ENCODE assay signal across 8 cellular contexts in genomic region chr16:46607529-46607928, GRCh38. TPM values are rescaled to one million over a fixed set of nuclear protein-coding genes. Genes with fewer than 3 reads are reported as not detected.
A peak's percentile ranks its signal among the peaks of the same experiment; 100 is the strongest.
DNase-seq lines count a peak whose midpoint lies in the region; TF ChIP-seq lines count a peak whose summit lies in the region.

No MANE protein-coding gene starts in this region.

- WGBS in neuronal stem cell (ENCODE audit: extremely low coverage in 2 of 2, insufficient read length in 2 of 2, insufficient replicate concordance in 1 of 2), 2 donors: no CpG with 5 or more reads among the region's 1 CpG

- H3K14ac ChIP-seq in neuronal stem cell (ENCODE audit: low read length): no peak overlapping the region

- H3K9me3 ChIP-seq in adipocyte (ENCODE audit: control insufficient read depth, low read length) (no peaks in the 10 kb centered on the region), neuronal stem cell (replicated peaks in 1 of 2; ENCODE audit: control insufficient read depth in 2 of 2, insufficient read depth in 1 of 2, low read depth in 1 of 2, low read length in 2 of 2) (no peaks in the 10 kb centered on the region)

- peak; percentile 32 for DNase-seq in AG09309 (ENCODE audit: low read depth)
- DNase-seq in HFF-Myc (ENCODE audit: extremely low read depth, low read depth): no peak
- DNase-seq in adipocyte (ENCODE audit: low read depth): peak; percentile 85
- peak; percentile 58 for DNase-seq in kidney tubule cell (ENCODE audit: low spot score)
- no peak for DNase-seq in ecto neural progenitor cell (ENCODE audit: low spot score)
- no peak for DNase-seq in activated T-helper 1 cell treated with anti-CD3 and anti-CD28 coated beads, Interleukin-12 subunit alpha, Interleukin-12 subunit beta, Interleukin-2, Interleukin-4 antibody, amounts not matched to agents 30 ng/mL and 10 ng/mL and 1 ng/mL, durations not matched to agents 14 hours and 24 hours and 36 hours (ENCODE audit: low spot score)
- no peak for DNase-seq in central memory CD4-positive, alpha-beta T cell
- no peak for DNase-seq in neuronal stem cell (ENCODE audit: low spot score)

- H3K27me3 ChIP-seq in adipocyte (replicated peaks; ENCODE audit: control insufficient read depth, insufficient read depth, low read length) (no peaks in the 10 kb centered on the region), neuronal stem cell (ENCODE audit: control insufficient read depth in 3 of 3, insufficient read depth in 3 of 3, low read depth in 1 of 3, low read length in 3 of 3) (no peaks in the 10 kb centered on the region)

- no peaks in the 10 kb centered on the region for H3K4me1 Mint-ChIP-seq in activated T-helper 1 cell treated with anti-CD3 and anti-CD28 coated beads, Interleukin-12 subunit alpha, Interleukin-12 subunit beta, Interleukin-2, Interleukin-4 antibody, amounts not matched to agents 30 ng/mL and 10 ng/mL and 1 ng/mL, durations not matched to agents 14 hours and 24 hours and 36 hours (ENCODE audit: low read depth)

- TF ChIP-seq CTCF in AG09309 (IDR thresholded peaks at IDR 0.05; ENCODE audit: control insufficient read depth, insufficient read depth, low read depth, low read length, missing control alignments) (peak; percentile 38), HFF-Myc (IDR thresholded peaks at IDR 0.05; ENCODE audit: low read depth, low read length, missing control alignments) (peak; percentile 19)

- no peak overlapping the region for H3K23ac ChIP-seq in neuronal stem cell (ENCODE audit: low read depth, low read length, poor library complexity)

- H3K4ac ChIP-seq in neuronal stem cell (ENCODE audit: low read length): no peak overlapping the region

- no peak overlapping the region for H3K4me3 ChIP-seq in AG09309 (ENCODE audit: control insufficient read depth, low read depth, low read length)
- H3K4me3 ChIP-seq in HFF-Myc (replicated peaks; ENCODE audit: low read depth, low read length): no peak overlapping the region
- no peak overlapping the region for H3K4me3 ChIP-seq in adipocyte (ENCODE audit: low read length)
- no peak overlapping the region for H3K4me3 ChIP-seq in neuronal stem cell (ENCODE audit: low read length in 2 of 2)

- no peaks in the 10 kb centered on the region for H3K79me1 ChIP-seq in neuronal stem cell (ENCODE audit: low read depth, low read length)

- no peak overlapping the region for H3K4me2 ChIP-seq in neuronal stem cell (ENCODE audit: insufficient read depth, low read length, poor library complexity, severe bottlenecking)

- peaks cover 29% of the 10 kb centered on the region for H3K36me3 Mint-ChIP-seq in activated T-helper 1 cell treated with anti-CD3 and anti-CD28 coated beads, Interleukin-12 subunit alpha, Interleukin-12 subunit beta, Interleukin-2, Interleukin-4 antibody, amounts not matched to agents 30 ng/mL and 10 ng/mL and 1 ng/mL, durations not matched to agents 14 hours and 24 hours and 36 hours (ENCODE audit: low read depth)

- H3K27ac ChIP-seq in neuronal stem cell (replicated peaks; ENCODE audit: low read length): no peak overlapping the region

- no peak overlapping the region for H4K8ac ChIP-seq in neuronal stem cell (ENCODE audit: low read depth, low read length)

- no peak overlapping the region for H4K91ac ChIP-seq in neuronal stem cell (ENCODE audit: low read depth, low read length, poor library complexity)

- no peak overlapping the region for H2BK15ac ChIP-seq in neuronal stem cell (ENCODE audit: low read length)

- H3K9ac ChIP-seq in adipocyte (ENCODE audit: low read length): no peak overlapping the region
- no peak overlapping the region for H3K9ac ChIP-seq in neuronal stem cell (ENCODE audit: low read depth, low read length, poor library complexity)

- H3K4me1 ChIP-seq in adipocyte (ENCODE audit: control insufficient read depth, insufficient read depth, low read length) (peaks cover 2% of the 10 kb centered on the region), neuronal stem cell (ENCODE audit: control insufficient read depth in 2 of 2, insufficient read depth in 1 of 2, low read depth in 1 of 2, low read length in 2 of 2) (no peaks in the 10 kb centered on the region)

- intact Hi-C loops in activated T-helper 1 cell treated with anti-CD3 and anti-CD28 coated beads, Interleukin-12 subunit alpha, Interleukin-12 subunit beta, Interleukin-2, Interleukin-4 antibody, amounts not matched to agents 30 ng/mL and 10 ng/mL and 1 ng/mL, durations not matched to agents 14 hours and 24 hours and 36 hours (cut with micrococcal nuclease): loop anchor here (1.0 kb wide), 1 partner anchor 53 kb away; no protein-coding TSS in a partner anchor

- no peaks in the 10 kb centered on the region for H3K9me3 Mint-ChIP-seq in activated T-helper 1 cell treated with anti-CD3 and anti-CD28 coated beads, Interleukin-12 subunit alpha, Interleukin-12 subunit beta, Interleukin-2, Interleukin-4 antibody, amounts not matched to agents 30 ng/mL and 10 ng/mL and 1 ng/mL, durations not matched to agents 14 hours and 24 hours and 36 hours

- no peaks in the 10 kb centered on the region for H3K27me3 Mint-ChIP-seq in activated T-helper 1 cell treated with anti-CD3 and anti-CD28 coated beads, Interleukin-12 subunit alpha, Interleukin-12 subunit beta, Interleukin-2, Interleukin-4 antibody, amounts not matched to agents 30 ng/mL and 10 ng/mL and 1 ng/mL, durations not matched to agents 14 hours and 24 hours and 36 hours (ENCODE audit: insufficient read depth)

- no peak overlapping the region for H2BK120ac ChIP-seq in neuronal stem cell (ENCODE audit: low read depth, low read length)

- no peak overlapping the region for H2AFZ ChIP-seq in neuronal stem cell (ENCODE audit: low read length)

- no peak overlapping the region for H3K18ac ChIP-seq in neuronal stem cell (ENCODE audit: low read length)

- H3K36me3 ChIP-seq in adipocyte (ENCODE audit: control insufficient read depth, insufficient read depth, low read length, severe bottlenecking) (no peaks in the 10 kb centered on the region), neuronal stem cell (replicated peaks in 1 of 2; ENCODE audit: control insufficient read depth in 2 of 2, insufficient read depth in 2 of 2, low read length in 2 of 2) (peaks cover 19 to 91% of the 10 kb centered on the region in 2 donors)

- H2BK12ac ChIP-seq in neuronal stem cell (ENCODE audit: low read length): no peak overlapping the region

- H3K4me3 Mint-ChIP-seq in activated T-helper 1 cell treated with anti-CD3 and anti-CD28 coated beads, Interleukin-12 subunit alpha, Interleukin-12 subunit beta, Interleukin-2, Interleukin-4 antibody, amounts not matched to agents 30 ng/mL and 10 ng/mL and 1 ng/mL, durations not matched to agents 14 hours and 24 hours and 36 hours: no peak overlapping the region

- H3K27ac Mint-ChIP-seq in activated T-helper 1 cell treated with anti-CD3 and anti-CD28 coated beads, Interleukin-12 subunit alpha, Interleukin-12 subunit beta, Interleukin-2, Interleukin-4 antibody, amounts not matched to agents 30 ng/mL and 10 ng/mL and 1 ng/mL, durations not matched to agents 14 hours and 24 hours and 36 hours: no peak overlapping the region

- H2BK5ac ChIP-seq in neuronal stem cell (ENCODE audit: low read length): no peak overlapping the region

- no peak overlapping the region for H2AK5ac ChIP-seq in neuronal stem cell (ENCODE audit: low read depth, low read length)

RNA-seq across cellular contexts. Expression of gene SHCBP1, which starts 13.7 kb away (rescaled TPM):
- 46.5 and 46.8 TPM in 2 replicates for total RNA-seq in activated T-helper 1 cell treated with anti-CD3 and anti-CD28 coated beads, Interleukin-12 subunit alpha, Interleukin-12 subunit beta, Interleukin-2, Interleukin-4 antibody, amounts not matched to agents 30 ng/mL and 10 ng/mL and 1 ng/mL, durations not matched to agents 14 hours and 24 hours and 36 hours
- 6.9 TPM for polyA plus RNA-seq in neuronal stem cell (2013, experiment 1 of 2)
- 6.9 TPM for polyA plus RNA-seq in neuronal stem cell (2013, experiment 2 of 2)

Comparison
In these comparisons a context has a peak if more than half of its experiments do, and no peak if none do; other contexts are left out.
1. DNase-seq: peak in AG09309 (single experiment), adipocyte (single experiment) and kidney tubule cell (single experiment); none in HFF-Myc (single experiment), ecto neural progenitor cell (single experiment), activated T-helper 1 cell treated with anti-CD3 and anti-CD28 coated beads, Interleukin-12 subunit alpha, Interleukin-12 subunit beta, Interleukin-2, Interleukin-4 antibody, amounts not matched to agents 30 ng/mL and 10 ng/mL and 1 ng/mL, durations not matched to agents 14 hours and 24 hours and 36 hours (single experiment), central memory CD4-positive, alpha-beta T cell (single experiment) and neuronal stem cell (single experiment).